ENCODE assay signal across 29 cellular contexts in the genomic region with DNA sequence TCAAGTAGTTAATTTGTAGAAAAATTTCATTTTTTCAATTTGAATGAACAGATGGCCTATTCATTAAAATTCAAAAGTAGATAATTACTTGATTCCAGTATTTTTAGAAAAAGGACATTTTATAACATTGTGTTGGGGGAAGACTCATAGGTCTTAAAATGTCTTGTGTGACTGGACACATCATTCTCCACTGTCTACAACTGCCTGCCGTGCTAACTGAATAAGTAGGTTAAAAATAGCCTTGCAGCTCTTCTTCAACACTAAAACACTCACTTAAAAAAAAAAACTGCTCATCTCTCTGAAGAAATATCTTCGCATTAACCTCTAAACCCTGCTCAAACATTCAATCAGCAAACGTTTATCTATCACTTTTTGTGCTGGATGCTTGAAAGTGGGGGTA.
"Had no signal": no experiment of that assay in that cellular context is flagged by ENCODE, and none has a peak within 500 bp of the region (broad histone marks: within the 10 kb centered on the region; RNA-seq: fewer than 3 reads in every experiment).

No MANE protein-coding gene starts in this region.

- H3K27me3 ChIP-seq: brain microvascular endothelial cell, cardiac muscle cell, SJCRH30 had no signal

- H3K9me3 ChIP-seq: SJCRH30, SK-N-SH had no signal

- H3K9ac ChIP-seq: SK-N-SH had no signal

- H3K9me2 ChIP-seq: SK-N-SH had no signal

- H3K4me3 ChIP-seq: cardiac muscle cell, SJCRH30 had no signal

- H3K4me1 ChIP-seq: SJCRH30 had no signal

- ATAC-seq: activated CD4-positive, alpha-beta T cell treated with anti-CD3 and anti-CD28 coated beads for 36 hours; activated T-helper 17 cell treated with anti-CD3 and anti-CD28 coated beads, Interleukin-2, amount 50 U/mL, for 72 hours; Panc1; Right ventricle myocardium inferior had no signal

- H3K27ac ChIP-seq: brain microvascular endothelial cell, cardiac muscle cell, SJCRH30, WERI-Rb-1 had no signal

- H3K36me3 ChIP-seq: brain microvascular endothelial cell, cardiac muscle cell, SJCRH30, WERI-Rb-1 had no signal

- DNase-seq: activated CD4-positive, alpha-beta memory T cell treated with anti-CD3 and anti-CD28 coated beads, Interleukin-2, amount 10 ng/mL, durations not matched to agents 7 days and 5 days; activated CD4-positive, alpha-beta T cell treated with anti-CD3 and anti-CD28 coated beads for 36 hours; activated CD4-positive, alpha-beta T cell treated with anti-CD3 and anti-CD28 coated beads, Interleukin-2, amount 50 U/mL, for 1 hour; activated gamma-delta T cell; activated naive CD4-positive, alpha-beta T cell treated with anti-CD3 and anti-CD28 coated beads for 36 hours; activated naive CD8-positive, alpha-beta T cell treated with anti-CD3 and anti-CD28 coated beads for 36 hours; activated T-cell treated with anti-CD3 and anti-CD28 coated beads for 4 hours; activated T-cell treated with anti-CD3 and anti-CD28 coated beads, Interleukin-2, amount 50 U/mL, for 48 hours; brain microvascular endothelial cell; Kasumi-1; KBM-7; NCI-H1048; NCI-H1694; NCI-H2029; NCI-H2107; NCI-H345; NCI-H510A; NCI-H526 treated with DMSO at 0.1 percent for 48 hours; NK-92 treated with Interleukin-12 subunit alpha and Interleukin-12 subunit beta, amount 100 ng/mL, for 24 hours; OCI-M1; RPMI8226; SJCRH30; SK-N-SH; T-helper 1 cell; WERI-Rb-1 had no signal

- H3K4me2 ChIP-seq: SK-N-SH had no signal
